In the genomic region with DNA sequence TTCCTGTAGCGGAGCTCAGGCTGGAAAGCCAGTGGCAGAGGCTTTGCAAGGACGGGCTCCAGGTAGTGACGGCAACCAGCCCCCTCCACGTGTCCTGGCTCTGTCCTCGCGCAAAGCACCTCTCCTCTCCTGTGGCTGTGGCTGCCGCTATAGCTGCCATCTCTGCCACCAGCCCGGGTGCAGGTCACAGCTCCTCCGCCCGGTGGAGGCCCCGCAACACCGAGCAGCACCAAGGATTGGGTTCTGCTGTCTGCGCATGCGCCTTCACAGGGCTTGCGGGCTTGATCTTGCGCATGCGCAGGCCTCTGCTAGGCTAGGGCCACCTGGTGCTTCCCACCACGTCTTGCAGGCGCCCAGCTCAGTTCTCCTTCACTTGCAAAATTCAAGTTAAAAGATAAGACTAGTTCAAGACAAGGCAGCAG, we compare ENCODE assay signal across 1 cellular context.
TF ChIP-seq lines count a peak whose summit lies in the region.

No MANE protein-coding gene starts in this region.

TF ChIP-seq in GM23338, 12 proteins besides CTCF, POLR2A, EP300 and RAD21 (continued from another document):
- TF ChIP-seq, protein P1, sequence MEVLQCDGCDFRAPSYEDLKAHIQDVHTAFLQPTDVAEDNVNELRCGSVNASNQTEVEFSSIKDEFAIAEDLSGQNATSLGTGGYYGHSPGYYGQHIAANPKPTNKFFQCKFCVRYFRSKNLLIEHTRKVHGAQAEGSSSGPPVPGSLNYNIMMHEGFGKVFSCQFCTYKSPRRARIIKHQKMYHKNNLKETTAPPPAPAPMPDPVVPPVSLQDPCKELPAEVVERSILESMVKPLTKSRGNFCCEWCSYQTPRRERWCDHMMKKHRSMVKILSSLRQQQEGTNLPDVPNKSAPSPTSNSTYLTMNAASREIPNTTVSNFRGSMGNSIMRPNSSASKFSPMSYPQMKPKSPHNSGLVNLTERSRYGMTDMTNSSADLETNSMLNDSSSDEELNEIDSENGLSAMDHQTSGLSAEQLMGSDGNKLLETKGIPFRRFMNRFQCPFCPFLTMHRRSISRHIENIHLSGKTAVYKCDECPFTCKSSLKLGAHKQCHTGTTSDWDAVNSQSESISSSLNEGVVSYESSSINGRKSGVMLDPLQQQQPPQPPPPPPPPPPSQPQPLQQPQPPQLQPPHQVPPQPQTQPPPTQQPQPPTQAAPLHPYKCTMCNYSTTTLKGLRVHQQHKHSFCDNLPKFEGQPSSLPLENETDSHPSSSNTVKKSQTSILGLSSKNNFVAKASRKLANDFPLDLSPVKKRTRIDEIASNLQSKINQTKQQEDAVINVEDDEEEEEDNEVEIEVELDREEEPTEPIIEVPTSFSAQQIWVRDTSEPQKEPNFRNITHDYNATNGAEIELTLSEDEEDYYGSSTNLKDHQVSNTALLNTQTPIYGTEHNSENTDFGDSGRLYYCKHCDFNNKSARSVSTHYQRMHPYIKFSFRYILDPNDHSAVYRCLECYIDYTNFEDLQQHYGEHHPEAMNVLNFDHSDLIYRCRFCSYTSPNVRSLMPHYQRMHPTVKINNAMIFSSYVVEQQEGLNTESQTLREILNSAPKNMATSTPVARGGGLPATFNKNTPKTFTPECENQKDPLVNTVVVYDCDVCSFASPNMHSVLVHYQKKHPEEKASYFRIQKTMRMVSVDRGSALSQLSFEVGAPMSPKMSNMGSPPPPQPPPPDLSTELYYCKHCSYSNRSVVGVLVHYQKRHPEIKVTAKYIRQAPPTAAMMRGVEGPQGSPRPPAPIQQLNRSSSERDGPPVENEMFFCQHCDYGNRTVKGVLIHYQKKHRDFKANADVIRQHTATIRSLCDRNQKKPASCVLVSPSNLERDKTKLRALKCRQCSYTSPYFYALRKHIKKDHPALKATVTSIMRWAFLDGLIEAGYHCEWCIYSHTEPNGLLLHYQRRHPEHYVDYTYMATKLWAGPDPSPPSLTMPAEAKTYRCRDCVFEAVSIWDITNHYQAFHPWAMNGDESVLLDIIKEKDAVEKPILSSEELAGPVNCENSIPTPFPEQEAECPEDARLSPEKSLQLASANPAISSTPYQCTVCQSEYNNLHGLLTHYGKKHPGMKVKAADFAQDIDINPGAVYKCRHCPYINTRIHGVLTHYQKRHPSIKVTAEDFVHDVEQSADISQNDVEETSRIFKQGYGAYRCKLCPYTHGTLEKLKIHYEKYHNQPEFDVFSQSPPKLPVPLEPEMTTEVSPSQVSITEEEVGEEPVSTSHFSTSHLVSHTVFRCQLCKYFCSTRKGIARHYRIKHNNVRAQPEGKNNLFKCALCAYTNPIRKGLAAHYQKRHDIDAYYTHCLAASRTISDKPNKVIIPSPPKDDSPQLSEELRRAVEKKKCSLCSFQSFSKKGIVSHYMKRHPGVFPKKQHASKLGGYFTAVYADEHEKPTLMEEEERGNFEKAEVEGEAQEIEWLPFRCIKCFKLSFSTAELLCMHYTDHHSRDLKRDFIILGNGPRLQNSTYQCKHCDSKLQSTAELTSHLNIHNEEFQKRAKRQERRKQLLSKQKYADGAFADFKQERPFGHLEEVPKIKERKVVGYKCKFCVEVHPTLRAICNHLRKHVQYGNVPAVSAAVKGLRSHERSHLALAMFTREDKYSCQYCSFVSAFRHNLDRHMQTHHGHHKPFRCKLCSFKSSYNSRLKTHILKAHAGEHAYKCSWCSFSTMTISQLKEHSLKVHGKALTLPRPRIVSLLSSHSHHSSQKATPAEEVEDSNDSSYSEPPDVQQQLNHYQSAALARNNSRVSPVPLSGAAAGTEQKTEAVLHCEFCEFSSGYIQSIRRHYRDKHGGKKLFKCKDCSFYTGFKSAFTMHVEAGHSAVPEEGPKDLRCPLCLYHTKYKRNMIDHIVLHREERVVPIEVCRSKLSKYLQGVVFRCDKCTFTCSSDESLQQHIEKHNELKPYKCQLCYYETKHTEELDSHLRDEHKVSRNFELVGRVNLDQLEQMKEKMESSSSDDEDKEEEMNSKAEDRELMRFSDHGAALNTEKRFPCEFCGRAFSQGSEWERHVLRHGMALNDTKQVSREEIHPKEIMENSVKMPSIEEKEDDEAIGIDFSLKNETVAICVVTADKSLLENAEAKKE (CRISPR knock-in tag; IDR thresholded peaks at IDR 0.05), result no peak
- TF ChIP-seq NANOG (IDR thresholded peaks at IDR 0.05; ENCODE audit: borderline replicate concordance), result no peak
- no peak for TF ChIP-seq POLR2AphosphoS5 (IDR thresholded peaks at IDR 0.05; ENCODE audit: low read depth)
- TF ChIP-seq ZNF114 (CRISPR knock-in tag; IDR thresholded peaks at IDR 0.05), result no peak
- TF ChIP-seq, protein P2, sequence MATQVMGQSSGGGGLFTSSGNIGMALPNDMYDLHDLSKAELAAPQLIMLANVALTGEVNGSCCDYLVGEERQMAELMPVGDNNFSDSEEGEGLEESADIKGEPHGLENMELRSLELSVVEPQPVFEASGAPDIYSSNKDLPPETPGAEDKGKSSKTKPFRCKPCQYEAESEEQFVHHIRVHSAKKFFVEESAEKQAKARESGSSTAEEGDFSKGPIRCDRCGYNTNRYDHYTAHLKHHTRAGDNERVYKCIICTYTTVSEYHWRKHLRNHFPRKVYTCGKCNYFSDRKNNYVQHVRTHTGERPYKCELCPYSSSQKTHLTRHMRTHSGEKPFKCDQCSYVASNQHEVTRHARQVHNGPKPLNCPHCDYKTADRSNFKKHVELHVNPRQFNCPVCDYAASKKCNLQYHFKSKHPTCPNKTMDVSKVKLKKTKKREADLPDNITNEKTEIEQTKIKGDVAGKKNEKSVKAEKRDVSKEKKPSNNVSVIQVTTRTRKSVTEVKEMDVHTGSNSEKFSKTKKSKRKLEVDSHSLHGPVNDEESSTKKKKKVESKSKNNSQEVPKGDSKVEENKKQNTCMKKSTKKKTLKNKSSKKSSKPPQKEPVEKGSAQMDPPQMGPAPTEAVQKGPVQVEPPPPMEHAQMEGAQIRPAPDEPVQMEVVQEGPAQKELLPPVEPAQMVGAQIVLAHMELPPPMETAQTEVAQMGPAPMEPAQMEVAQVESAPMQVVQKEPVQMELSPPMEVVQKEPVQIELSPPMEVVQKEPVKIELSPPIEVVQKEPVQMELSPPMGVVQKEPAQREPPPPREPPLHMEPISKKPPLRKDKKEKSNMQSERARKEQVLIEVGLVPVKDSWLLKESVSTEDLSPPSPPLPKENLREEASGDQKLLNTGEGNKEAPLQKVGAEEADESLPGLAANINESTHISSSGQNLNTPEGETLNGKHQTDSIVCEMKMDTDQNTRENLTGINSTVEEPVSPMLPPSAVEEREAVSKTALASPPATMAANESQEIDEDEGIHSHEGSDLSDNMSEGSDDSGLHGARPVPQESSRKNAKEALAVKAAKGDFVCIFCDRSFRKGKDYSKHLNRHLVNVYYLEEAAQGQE (IDR thresholded peaks at IDR 0.05; ENCODE audit: unreplicated experiment), result no peak
